In the genomic region with DNA sequence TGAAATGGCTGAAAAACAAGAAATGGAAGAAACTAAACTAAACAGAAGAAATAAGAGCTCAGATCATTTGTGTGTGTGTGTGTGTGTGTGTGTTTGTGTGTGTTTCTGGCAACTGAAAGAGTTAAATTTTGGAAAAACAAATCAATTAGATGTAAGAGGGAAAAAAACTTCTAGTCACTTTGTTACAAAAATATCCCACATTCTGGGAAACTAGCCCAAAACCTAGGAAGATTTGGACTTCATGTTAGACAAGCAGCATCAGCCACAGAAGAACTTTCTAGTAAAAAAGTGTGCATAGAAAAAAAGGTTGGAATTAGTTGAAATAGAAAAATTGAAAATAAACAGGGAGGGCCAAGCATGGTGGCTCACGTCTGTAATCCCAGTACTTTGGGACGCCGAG, we compare ENCODE assay signal across 23 cellular contexts.
"Had no signal": no experiment of that assay in that cellular context is flagged by ENCODE, and none has a peak within 500 bp of the region (broad histone marks: within the 10 kb centered on the region; RNA-seq: fewer than 3 reads in every experiment).

No MANE protein-coding gene starts in this region.

- H3K4me3 ChIP-seq: neural progenitor cell, ovary, psoas muscle, right lobe of liver, sigmoid colon, stomach, thoracic aorta, thyroid gland, tibial nerve, upper lobe of left lung had no signal

- H2AFZ ChIP-seq: neural progenitor cell, parathyroid adenoma had no signal

- H3K4me2 ChIP-seq: neural progenitor cell had no signal

- DNase-seq: natural killer cell; occipital lobe; ovary; posterior cingulate gyrus; psoas muscle; right cardiac atrium; right lobe of liver; sigmoid colon; small intestine; stimulated activated CD4-positive, alpha-beta T cell treated with anti-CD3 and anti-CD28 coated beads, Interleukin-15, amount 100 ng/mL, for 24 hours; stimulated activated CD4-positive, alpha-beta T cell treated with anti-CD3 and anti-CD28 coated beads, Interleukin-2, amount 100 ng/mL, for 24 hours; stimulated activated CD4-positive, alpha-beta T cell treated with anti-CD3 and anti-CD28 coated beads, Interleukin-2, amount 100 ng/mL, for 48 hours; stimulated activated CD4-positive, alpha-beta T cell treated with anti-CD3 and anti-CD28 coated beads, Interleukin-4, amount 100 ng/mL, for 24 hours; stimulated activated naive B cell treated with anti-CD40 and anti-IgM and Interleukin-4, amounts not matched to agents 10 μg/mL and 1 μg/mL and 100 μg/mL, for 72 hours; stimulated activated naive CD4-positive, alpha-beta T cell treated with Interleukin-2 at 50 U/mL for 16 hours; stomach; thyroid gland; trophoblast cell; upper lobe of left lung had no signal

- H3K9ac ChIP-seq: neural progenitor cell, parathyroid adenoma had no signal

- H3K4me1 ChIP-seq: neural progenitor cell, parathyroid adenoma, psoas muscle, right lobe of liver, sigmoid colon, stomach, thyroid gland, tibial nerve, upper lobe of left lung had no signal

- H3K9me3 ChIP-seq: ovary, psoas muscle, right lobe of liver, sigmoid colon, thoracic aorta, thyroid gland, upper lobe of left lung had no signal

- H3K36me3 ChIP-seq: neural progenitor cell, ovary, right lobe of liver, sigmoid colon, stomach, thoracic aorta, thyroid gland, tibial nerve, upper lobe of left lung had no signal

- H3K79me2 ChIP-seq: parathyroid adenoma had no signal

- H3K27ac ChIP-seq: neural progenitor cell, ovary, parathyroid adenoma, psoas muscle, right lobe of liver, sigmoid colon, stomach, thoracic aorta, thyroid gland, tibial nerve, upper lobe of left lung had no signal

- H3K27me3 ChIP-seq: neural progenitor cell, ovary, right lobe of liver, sigmoid colon, thyroid gland, tibial nerve, upper lobe of left lung had no signal
